ENCODE assay signal across 12 cellular contexts in the genomic region with DNA sequence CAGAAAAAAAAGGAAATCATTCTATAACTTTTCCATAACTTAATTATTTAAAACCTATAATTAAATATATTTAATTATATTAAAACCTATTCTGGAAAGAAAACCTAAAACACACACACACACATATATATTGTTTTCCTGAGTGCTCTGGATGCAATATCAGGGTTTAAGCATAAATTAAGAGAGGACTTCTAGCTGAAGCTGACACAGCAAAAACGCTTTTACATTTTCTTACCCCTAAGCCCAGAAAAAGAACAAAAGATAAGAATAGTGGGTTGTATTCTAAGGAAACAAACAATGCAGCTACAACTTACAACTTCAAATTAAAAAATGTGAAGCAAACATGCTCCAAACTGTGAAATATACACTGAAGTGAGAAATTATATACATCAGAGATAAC. TPM values are rescaled to one million over a fixed set of nuclear protein-coding genes. Genes with fewer than 3 reads are reported as not detected.
"Had no signal": no experiment of that assay in that cellular context is flagged by ENCODE, and none has a peak within 500 bp of the region (broad histone marks: within the 10 kb centered on the region; RNA-seq: fewer than 3 reads in every experiment).

No MANE protein-coding gene starts in this region.

- H3K9me3 ChIP-seq: HAP-1 had no signal

- H3K27ac ChIP-seq: GM23248 had no signal

- H3K4me2 ChIP-seq: GM23338 had no signal

- DNase-seq: GM23248, GOT3, H7, H9, HCEC 1CT, HFFc6 had no signal

- H3K9ac ChIP-seq: GM23248 had no signal

- ATAC-seq: GM23338, HCT116 had no signal

- FAIRE-seq: H1, H54 had no signal

- H3K36me3 ChIP-seq: HAP-1 had no signal

- H2AFZ ChIP-seq: GM23248, GM23338 had no signal

- H3K4me1 ChIP-seq: HAP-1 had no signal

- H3K4me3 ChIP-seq: GM23248, GM23338, HAP-1 had no signal

RNA-seq across cellular contexts. Expression of gene TMPRSS11B, which starts 52.3 kb away (rescaled TPM):
- total RNA-seq: GM23248, GM23338, H1, H4, H7, H9, HFFc6 had no signal
- polyA plus RNA-seq: GM23248, GM23338, H1 had no signal
